33 cellular contexts compared by ENCODE assay signal in the genomic region with DNA sequence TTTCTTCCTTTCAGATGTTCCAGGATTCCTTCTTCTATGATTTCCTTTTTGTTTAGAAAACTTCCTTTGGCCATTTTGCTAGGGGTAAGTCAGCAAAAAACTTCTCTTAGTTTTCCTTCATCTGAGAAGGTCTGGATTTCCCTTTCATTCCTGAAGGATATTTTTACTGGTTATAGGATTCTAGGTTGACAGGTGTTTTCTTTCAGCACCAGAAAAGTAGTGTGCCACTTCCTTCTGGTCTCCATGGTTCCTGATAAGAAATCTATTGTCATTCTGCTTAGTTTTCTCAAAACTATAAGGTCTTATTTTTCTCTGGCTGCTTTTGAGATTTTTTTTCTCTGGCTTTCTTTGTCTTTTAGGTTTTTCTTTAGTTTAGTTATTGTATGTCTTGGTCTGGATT.
"Had no signal": no experiment of that assay in that cellular context is flagged by ENCODE, and none has a peak within 500 bp of the region (broad histone marks: within the 10 kb centered on the region; RNA-seq: fewer than 3 reads in every experiment).

No MANE protein-coding gene starts in this region.

- H3K9me3 ChIP-seq: esophagus muscularis mucosa, right atrium auricular region, uterus had no signal

- H3K4me3 ChIP-seq: esophagus muscularis mucosa, heart right ventricle, neural progenitor cell, right atrium auricular region, smooth muscle cell, thoracic aorta, uterus had no signal

- H3K27me3 Mint-ChIP-seq: activated naive CD4-positive, alpha-beta T cell treated with anti-CD3 and anti-CD28 coated beads, Interleukin-2, amount 50 U/mL, for 24 hours; activated naive CD8-positive, alpha-beta T cell treated with anti-CD3 and anti-CD28 coated beads, Interleukin-2, amount 50 U/mL, for 24 hours; central memory CD8-positive, alpha-beta T cell; naive thymus-derived CD8-positive, alpha-beta T cell had no signal

- H3K4me3 Mint-ChIP-seq: activated naive CD4-positive, alpha-beta T cell treated with anti-CD3 and anti-CD28 coated beads, Interleukin-2, amount 50 U/mL, for 24 hours; activated naive CD8-positive, alpha-beta T cell treated with anti-CD3 and anti-CD28 coated beads, Interleukin-2, amount 50 U/mL, for 24 hours; central memory CD8-positive, alpha-beta T cell; neural progenitor cell; T-helper 1 cell treated with Interleukin-12 subunit alpha and Interleukin-12 subunit beta and Interleukin-4 antibody, amounts not matched to agents 30 μg/mL and 1 μg/mL, for 36 hours had no signal

- H3K4me1 ChIP-seq: neural progenitor cell had no signal

- DNase-seq: activated CD4-positive, alpha-beta T cell treated with anti-CD3 and anti-CD28 coated beads for 48 hours; activated CD4-positive, alpha-beta T cell treated with anti-CD3 and anti-CD28 coated beads, Interleukin-2, amount 50 U/mL, for 48 hours; activated CD8-positive, alpha-beta memory T cell treated with anti-CD3 and anti-CD28 coated beads for 24 hours; activated naive CD8-positive, alpha-beta T cell treated with anti-CD3 and anti-CD28 coated beads, Interleukin-2, amount 50 U/mL, for 24 hours; activated T-cell treated with anti-CD3 and anti-CD28 coated beads, Interleukin-2, amount 50 U/mL, for 1 hour; effector CD8-positive, alpha-beta T cell; foreskin keratinocyte; heart right ventricle; mesenchymal stem cell; naive thymus-derived CD8-positive, alpha-beta T cell; occipital lobe; stimulated activated CD4-positive, alpha-beta T cell treated with anti-CD3 and anti-CD28 coated beads, Interleukin-1b, Interleukin-23, amount 100 ng/mL, for 48 hours; stimulated activated CD4-positive, alpha-beta T cell treated with anti-CD3 and anti-CD28 coated beads, Interleukin-4, amount 100 ng/mL, for 4 hours; stimulated activated CD8-positive, alpha-beta memory T cell treated with anti-CD3 and anti-CD28 coated beads, Interleukin-4, amount 100 ng/mL, for 48 hours; stimulated activated naive CD4-positive, alpha-beta T cell; T-helper 9 cell; trophoblast cell; uterus had no signal

- H3K9me3 Mint-ChIP-seq: activated naive CD8-positive, alpha-beta T cell treated with anti-CD3 and anti-CD28 coated beads, Interleukin-2, amount 50 U/mL, for 24 hours; activated T-helper 2 cell treated with anti-CD3 and anti-CD28 coated beads, Interferon-gamma antibody, Interleukin-2, Interleukin-4, amounts not matched to agents 10 μg/mL and 5 μg/mL and 100 μg/mL, durations not matched to agents 14 hours and 24 hours and 36 hours; central memory CD8-positive, alpha-beta T cell; T-helper 1 cell treated with Interleukin-12 subunit alpha and Interleukin-12 subunit beta and Interleukin-4 antibody, amounts not matched to agents 30 μg/mL and 1 μg/mL, for 36 hours had no signal

- H3K27ac Mint-ChIP-seq: activated naive CD4-positive, alpha-beta T cell treated with anti-CD3 and anti-CD28 coated beads, Interleukin-2, amount 50 U/mL, for 24 hours; activated naive CD8-positive, alpha-beta T cell treated with anti-CD3 and anti-CD28 coated beads, Interleukin-2, amount 50 U/mL, for 24 hours; activated T-helper 2 cell treated with anti-CD3 and anti-CD28 coated beads, Interferon-gamma antibody, Interleukin-2, Interleukin-4, amounts not matched to agents 10 μg/mL and 5 μg/mL and 100 μg/mL, durations not matched to agents 14 hours and 24 hours and 36 hours; neural progenitor cell; T-helper 1 cell treated with Interleukin-12 subunit alpha and Interleukin-12 subunit beta and Interleukin-4 antibody, amounts not matched to agents 30 μg/mL and 1 μg/mL, for 36 hours had no signal

- FAIRE-seq: bronchial epithelial cell, colon, TTC549 had no signal

- H3K4me2 ChIP-seq: neural progenitor cell, smooth muscle cell had no signal

- H3K27ac ChIP-seq: esophagus muscularis mucosa, foreskin keratinocyte, heart right ventricle, neural progenitor cell, parathyroid adenoma, right atrium auricular region, thoracic aorta, VCaP had no signal

- H3K36me3 ChIP-seq: neural progenitor cell, uterus had no signal

- H3K27me3 ChIP-seq: esophagus muscularis mucosa, foreskin keratinocyte, heart right ventricle, neural progenitor cell, right atrium auricular region, uterus had no signal

- ATAC-seq: activated CD4-positive, CD25-positive, alpha-beta regulatory T cell treated with anti-CD3 and anti-CD28 coated beads, Interleukin-2, amount 50 U/mL, for 24 hours; activated naive CD8-positive, alpha-beta T cell treated with anti-CD3 and anti-CD28 coated beads, Interleukin-2, amount 50 U/mL, for 24 hours; foreskin keratinocyte; heart right ventricle; naive thymus-derived CD8-positive, alpha-beta T cell had no signal
